30 cellular contexts compared by ENCODE assay signal in genomic region chr5:116629168-116629567, GRCh38. TPM values are rescaled to one million over a fixed set of nuclear protein-coding genes. Genes with fewer than 3 reads are reported as not detected.
"Had no signal": no experiment of that assay in that cellular context is flagged by ENCODE, and none has a peak within 500 bp of the region (broad histone marks: within the 10 kb centered on the region; RNA-seq: fewer than 3 reads in every experiment).

No MANE protein-coding gene starts in this region.

- H3K27ac Mint-ChIP-seq: activated CD4-positive, alpha-beta memory T cell treated with anti-CD3 and anti-CD28 coated beads, Interleukin-2, amount 10 ng/mL, durations not matched to agents 7 days and 5 days; activated CD4-positive, alpha-beta T cell treated with anti-CD3 and anti-CD28 coated beads, Interleukin-2, amount 10 ng/mL, durations not matched to agents 7 days and 5 days; activated naive CD4-positive, alpha-beta T cell treated with anti-CD3 and anti-CD28 coated beads, Interleukin-2, amount 10 ng/mL, durations not matched to agents 7 days and 5 days; activated naive CD8-positive, alpha-beta T cell treated with anti-CD3 and anti-CD28 coated beads, Interleukin-2, amount 10 ng/mL, durations not matched to agents 7 days and 5 days; activated T-cell treated with anti-CD3 and anti-CD28 coated beads, Interleukin-2, amount 50 U/mL, for 24 hours; effector memory CD8-positive, alpha-beta T cell; natural killer cell treated with Interleukin-12 subunit alpha and Interleukin-12 subunit beta and Interleukin-15 and Interleukin-18, amount 100 ng/mL, for 72 hours; stimulated activated memory B cell treated with anti-CD40 and anti-IgM and Interleukin-4, amounts not matched to agents 10 μg/mL and 1 μg/mL and 100 μg/mL, for 72 hours; type B pancreatic cell had no signal

- H3K27me3 ChIP-seq: ascending aorta, brain microvascular endothelial cell, dorsolateral prefrontal cortex, right atrium auricular region, uterus had no signal

- H3K36me3 ChIP-seq: ascending aorta, brain microvascular endothelial cell, left ventricle myocardium inferior, right atrium auricular region, uterus, WERI-Rb-1 had no signal

- ATAC-seq: effector memory CD8-positive, alpha-beta T cell; mucosa of descending colon had no signal

- H3K4me1 ChIP-seq: ascending aorta had no signal

- H3K4me3 Mint-ChIP-seq: activated CD4-positive, alpha-beta memory T cell treated with anti-CD3 and anti-CD28 coated beads, Interleukin-2, amount 10 ng/mL, durations not matched to agents 7 days and 5 days; activated CD4-positive, alpha-beta T cell treated with anti-CD3 and anti-CD28 coated beads, Interleukin-2, amount 10 ng/mL, durations not matched to agents 7 days and 5 days; activated naive CD4-positive, alpha-beta T cell treated with anti-CD3 and anti-CD28 coated beads, Interleukin-2, amount 10 ng/mL, durations not matched to agents 7 days and 5 days; activated naive CD8-positive, alpha-beta T cell treated with anti-CD3 and anti-CD28 coated beads, Interleukin-2, amount 10 ng/mL, durations not matched to agents 7 days and 5 days; activated T-cell treated with anti-CD3 and anti-CD28 coated beads, Interleukin-2, amount 50 U/mL, for 24 hours; effector memory CD8-positive, alpha-beta T cell; natural killer cell treated with Interleukin-12 subunit alpha and Interleukin-12 subunit beta and Interleukin-15 and Interleukin-18, amount 100 ng/mL, for 72 hours; stimulated activated memory B cell treated with anti-CD40 and anti-IgM and Interleukin-4, amounts not matched to agents 10 μg/mL and 1 μg/mL and 100 μg/mL, for 72 hours; stimulated activated naive CD8-positive, alpha-beta T cell treated with anti-CD3 and anti-CD28 coated beads, Interleukin-15, amount 100 ng/mL, for 72 hours; type B pancreatic cell had no signal

- DNase-seq: activated CD4-positive, alpha-beta memory T cell treated with anti-CD3 and anti-CD28 coated beads, Interleukin-2, amount 10 ng/mL, durations not matched to agents 7 days and 5 days; activated CD4-positive, alpha-beta T cell treated with anti-CD3 and anti-CD28 coated beads, Interleukin-2, amount 10 ng/mL, durations not matched to agents 7 days and 5 days; activated CD4-positive, CD25-positive, alpha-beta regulatory T cell treated with anti-CD3 and anti-CD28 coated beads, Interleukin-2, amount 50 U/mL, for 72 hours; activated CD8-positive, alpha-beta memory T cell treated with anti-CD3 and anti-CD28 coated beads, Interleukin-2, amount 50 U/mL, for 48 hours; activated gamma-delta T cell; activated naive CD4-positive, alpha-beta T cell treated with anti-CD3 and anti-CD28 coated beads, Interleukin-2, amount 10 ng/mL, durations not matched to agents 7 days and 5 days; activated naive CD8-positive, alpha-beta T cell treated with anti-CD3 and anti-CD28 coated beads, Interleukin-2, amount 10 ng/mL, durations not matched to agents 7 days and 5 days; activated T-cell treated with anti-CD3 and anti-CD28 coated beads, Interleukin-2, amount 50 U/mL, for 24 hours; brain microvascular endothelial cell; dorsolateral prefrontal cortex; effector memory CD8-positive, alpha-beta T cell; head of caudate nucleus; hippocampal formation; left ventricle myocardium inferior; mucosa of descending colon; stimulated activated CD4-positive, alpha-beta T cell treated with anti-CD3 and anti-CD28 coated beads, Interleukin-1b, Interleukin-23, amount 100 ng/mL, for 48 hours; stimulated activated CD4-positive, alpha-beta T cell treated with anti-CD3 and anti-CD28 coated beads, Interleukin-4, amount 100 ng/mL, for 4 hours; stimulated activated CD8-positive, alpha-beta memory T cell treated with anti-CD3 and anti-CD28 coated beads, Interleukin-4, amount 100 ng/mL, for 48 hours; stimulated activated naive CD8-positive, alpha-beta T cell treated with anti-CD3 and anti-CD28 coated beads, Interleukin-15, amount 100 ng/mL, for 72 hours; substantia nigra; uterus; WERI-Rb-1 had no signal

- H3K4me2 ChIP-seq: smooth muscle cell had no signal

- H3K4me3 ChIP-seq: ascending aorta, coronary artery, dorsolateral prefrontal cortex, left ventricle myocardium inferior, lung, mucosa of descending colon, right atrium auricular region, smooth muscle cell, uterus had no signal

- H3K9me3 Mint-ChIP-seq: activated CD4-positive, alpha-beta memory T cell treated with anti-CD3 and anti-CD28 coated beads, Interleukin-2, amount 10 ng/mL, durations not matched to agents 7 days and 5 days; activated CD4-positive, alpha-beta T cell treated with anti-CD3 and anti-CD28 coated beads, Interleukin-2, amount 10 ng/mL, durations not matched to agents 7 days and 5 days; activated naive CD4-positive, alpha-beta T cell treated with anti-CD3 and anti-CD28 coated beads, Interleukin-2, amount 10 ng/mL, durations not matched to agents 7 days and 5 days; activated naive CD8-positive, alpha-beta T cell treated with anti-CD3 and anti-CD28 coated beads, Interleukin-2, amount 10 ng/mL, durations not matched to agents 7 days and 5 days; activated T-cell treated with anti-CD3 and anti-CD28 coated beads, Interleukin-2, amount 50 U/mL, for 24 hours; effector memory CD8-positive, alpha-beta T cell; natural killer cell treated with Interleukin-12 subunit alpha and Interleukin-12 subunit beta and Interleukin-15 and Interleukin-18, amount 100 ng/mL, for 72 hours; stimulated activated memory B cell treated with anti-CD40 and anti-IgM and Interleukin-4, amounts not matched to agents 10 μg/mL and 1 μg/mL and 100 μg/mL, for 72 hours; stimulated activated naive CD8-positive, alpha-beta T cell treated with anti-CD3 and anti-CD28 coated beads, Interleukin-15, amount 100 ng/mL, for 72 hours; type B pancreatic cell had no signal

- H3K9me3 ChIP-seq: ascending aorta, left ventricle myocardium inferior, mucosa of descending colon, right atrium auricular region, uterus had no signal

- H3K4me1 Mint-ChIP-seq: activated CD4-positive, alpha-beta memory T cell treated with anti-CD3 and anti-CD28 coated beads, Interleukin-2, amount 10 ng/mL, durations not matched to agents 7 days and 5 days; activated CD4-positive, alpha-beta T cell treated with anti-CD3 and anti-CD28 coated beads, Interleukin-2, amount 10 ng/mL, durations not matched to agents 7 days and 5 days; activated naive CD4-positive, alpha-beta T cell treated with anti-CD3 and anti-CD28 coated beads, Interleukin-2, amount 10 ng/mL, durations not matched to agents 7 days and 5 days; activated naive CD8-positive, alpha-beta T cell treated with anti-CD3 and anti-CD28 coated beads, Interleukin-2, amount 10 ng/mL, durations not matched to agents 7 days and 5 days; stimulated activated memory B cell treated with anti-CD40 and anti-IgM and Interleukin-4, amounts not matched to agents 10 μg/mL and 1 μg/mL and 100 μg/mL, for 72 hours; stimulated activated naive CD8-positive, alpha-beta T cell treated with anti-CD3 and anti-CD28 coated beads, Interleukin-15, amount 100 ng/mL, for 72 hours had no signal

- H3K27ac ChIP-seq: ascending aorta, brain microvascular endothelial cell, coronary artery, dorsolateral prefrontal cortex, left ventricle myocardium inferior, right atrium auricular region, uterus, WERI-Rb-1 had no signal

- H3K36me3 Mint-ChIP-seq: activated naive CD4-positive, alpha-beta T cell treated with anti-CD3 and anti-CD28 coated beads, Interleukin-2, amount 10 ng/mL, durations not matched to agents 7 days and 5 days; activated naive CD8-positive, alpha-beta T cell treated with anti-CD3 and anti-CD28 coated beads, Interleukin-2, amount 10 ng/mL, durations not matched to agents 7 days and 5 days; natural killer cell treated with Interleukin-12 subunit alpha and Interleukin-12 subunit beta and Interleukin-15 and Interleukin-18, amount 100 ng/mL, for 72 hours; stimulated activated memory B cell treated with anti-CD40 and anti-IgM and Interleukin-4, amounts not matched to agents 10 μg/mL and 1 μg/mL and 100 μg/mL, for 72 hours; type B pancreatic cell had no signal

- H3K27me3 Mint-ChIP-seq: activated CD4-positive, alpha-beta memory T cell treated with anti-CD3 and anti-CD28 coated beads, Interleukin-2, amount 10 ng/mL, durations not matched to agents 7 days and 5 days; activated CD4-positive, alpha-beta T cell treated with anti-CD3 and anti-CD28 coated beads, Interleukin-2, amount 10 ng/mL, durations not matched to agents 7 days and 5 days; activated naive CD4-positive, alpha-beta T cell treated with anti-CD3 and anti-CD28 coated beads, Interleukin-2, amount 10 ng/mL, durations not matched to agents 7 days and 5 days; natural killer cell treated with Interleukin-12 subunit alpha and Interleukin-12 subunit beta and Interleukin-15 and Interleukin-18, amount 100 ng/mL, for 72 hours; type B pancreatic cell had no signal

RNA-seq across cellular contexts. Expression of gene SEMA6A, which starts 54.5 kb away (rescaled TPM):
- total RNA-seq: activated CD4-positive, alpha-beta T cell treated with anti-CD3 and anti-CD28 coated beads, Interleukin-2, amount 10 ng/mL, durations not matched to agents 7 days and 5 days; activated naive CD8-positive, alpha-beta T cell treated with anti-CD3 and anti-CD28 coated beads, Interleukin-2, amount 10 ng/mL, durations not matched to agents 7 days and 5 days; natural killer cell treated with Interleukin-12 subunit alpha and Interleukin-12 subunit beta and Interleukin-15 and Interleukin-18, amount 100 ng/mL, for 72 hours had no signal
